15 cellular contexts compared by ENCODE assay signal in genomic region chr11:43737194-43737575, GRCh38. TPM values are rescaled to one million over a fixed set of nuclear protein-coding genes. Genes with fewer than 3 reads are reported as not detected.
A peak's percentile ranks its signal among the peaks of the same experiment; 100 is the strongest.
DNase-seq lines count a peak whose midpoint lies in the region; ATAC-seq and TF ChIP-seq lines count a peak whose summit lies in the region.
"Had no signal": no experiment of that assay in that cellular context is flagged by ENCODE, and none has a peak within 500 bp of the region (broad histone marks: within the 10 kb centered on the region; RNA-seq: fewer than 3 reads in every experiment).

No MANE protein-coding gene starts in this region.

- H3K27ac ChIP-seq in DOHH2 (ENCODE audit: low read depth, low read length) (0 out of 2 replicates have a peak overlapping the region, but pooled peaks have one; percentile 3), right atrium auricular region (peak overlapping the region; percentile 70 to 83), psoas muscle (peak overlapping the region; percentile 63), adrenal gland (peak overlapping the region in 2 of 5 donors; percentile 20 to 37)
- H3K27ac ChIP-seq: upper lobe of left lung had no signal

- H3K27me3 ChIP-seq in DOHH2 (ENCODE audit: control insufficient read depth, low read length) (no peaks in the 10 kb centered on the region), right atrium auricular region (no peaks in the 10 kb centered on the region), psoas muscle (ENCODE audit: insufficient read depth in 3 of 3, low read length in 2 of 3) (no peaks in the 10 kb centered on the region), adrenal gland (no peaks in the 10 kb centered on the region)
- H3K27me3 ChIP-seq: left lung, upper lobe of left lung had no signal

- no peak for TF ChIP-seq POLR2A in adrenal gland (IDR thresholded peaks at IDR 0.05)

- peak overlapping the region; percentile 9; the same call in 1 of the 2 replicates for H3K4me3 ChIP-seq in DOHH2 (ENCODE audit: low read length)
- H3K4me3 ChIP-seq in right atrium auricular region = no peak overlapping the region
- peak overlapping the region; percentile 36 for H3K4me3 ChIP-seq in psoas muscle
- H3K4me3 ChIP-seq in adrenal gland = peak overlapping the region in 1 of 4 donors; percentile 16
- H3K4me3 ChIP-seq: left lung, upper lobe of left lung had no signal

- peaks cover 94% of the 10 kb centered on the region for H3K79me2 ChIP-seq in DOHH2 (ENCODE audit: control insufficient read depth, low read length)

- H3K4me1 ChIP-seq in DOHH2 (ENCODE audit: control insufficient read depth, low read length) (peaks cover 39% of the 10 kb centered on the region), right atrium auricular region (peaks cover 0 to 44% of the 10 kb centered on the region in 2 donors), psoas muscle (peaks cover 32% of the 10 kb centered on the region), adrenal gland (replicated peaks in 1 of 2) (peaks cover 32 to 44% of the 10 kb centered on the region in 2 donors)

- H3K36me3 ChIP-seq in DOHH2 (ENCODE audit: control insufficient read depth, low read length) = peaks cover 54% of the 10 kb centered on the region
- H3K36me3 ChIP-seq in right atrium auricular region = peaks cover 8% of the 10 kb centered on the region
- no peaks in the 10 kb centered on the region for H3K36me3 ChIP-seq in psoas muscle (ENCODE audit: insufficient read depth in 1 of 2, low read depth in 1 of 2)
- no peaks in the 10 kb centered on the region for H3K36me3 ChIP-seq in adrenal gland (replicated peaks in 1 of 2)

- DNase-seq in right atrium auricular region (ENCODE audit: low spot score) (no peak), psoas muscle (no peak), pons (ENCODE audit: low spot score) (no peak), NOMO-1 (lab: John Stamatoyannopoulos, UW; ENCODE audit: unreplicated experiment in 2 of 2) (no peak), adrenal gland (no peak)
- DNase-seq: activated B cell treated with CpG ODN at 0.5 μM for 24 hours, cerebellar nuclear complex, DMS79, left lung, NCI-H1048, SW 1271 had no signal

- ATAC-seq in SK-N-SH treated with all-trans-retinoic acid at 6 μM for 48 hours (peak; percentile 25; the same call in 1 of the 3 replicates), psoas muscle (peak in 2 of 4 donors; percentile 12 to 46), HG02642 (IDR thresholded peaks at IDR 0.05; ENCODE audit: poor library complexity, unreplicated experiment) (no peak)

- TF ChIP-seq CTCF in DOHH2 (IDR thresholded peaks at IDR 0.05; ENCODE audit: low read depth, low read length, poor library complexity, severe bottlenecking) = no peak
- no peak for TF ChIP-seq CTCF in right atrium auricular region (IDR thresholded peaks at IDR 0.05)
- no peak for TF ChIP-seq CTCF in psoas muscle (IDR thresholded peaks at IDR 0.05)
- TF ChIP-seq CTCF in adrenal gland (IDR thresholded peaks at IDR 0.05) = no peak

- H3K9me2 ChIP-seq in DOHH2 (replicated peaks; ENCODE audit: control insufficient read depth, low read length) = no peaks in the 10 kb centered on the region

- intact Hi-C loops in psoas muscle (cut with DNase I) = no loop called here
- intact Hi-C loops in adrenal gland (cut with DNase I) = no loop called here

- H3K9me3 ChIP-seq in DOHH2 (ENCODE audit: control insufficient read depth, insufficient read depth, low read length) (peaks cover 5% of the 10 kb centered on the region; the same call in 1 of the 2 replicates), right atrium auricular region (no peaks in the 10 kb centered on the region), psoas muscle (no peaks in the 10 kb centered on the region), adrenal gland (replicated peaks in 1 of 3) (no peaks in the 10 kb centered on the region)
- H3K9me3 ChIP-seq: left lung, upper lobe of left lung had no signal

- H3K4me2 ChIP-seq in DOHH2 (ENCODE audit: low read length) = peak overlapping the region; percentile 24

- H4K20me1 ChIP-seq in DOHH2 (ENCODE audit: control insufficient read depth, insufficient read depth, low read depth, low read length) = peaks cover 7% of the 10 kb centered on the region; the same call in 1 of the 2 replicates

- no peaks in the 10 kb centered on the region for H3F3A ChIP-seq in DOHH2 (ENCODE audit: control insufficient read depth, insufficient read depth)

TF ChIP-seq in SK-N-SH treated with all-trans-retinoic acid at 6 μM for 48 hours, 23 proteins besides CTCF, POLR2A, EP300 and RAD21:
- TF ChIP-seq BACH2 (CRISPR knock-in tag; IDR thresholded peaks at IDR 0.05; ENCODE audit: borderline replicate concordance) = no peak
- TF ChIP-seq, protein P1, sequence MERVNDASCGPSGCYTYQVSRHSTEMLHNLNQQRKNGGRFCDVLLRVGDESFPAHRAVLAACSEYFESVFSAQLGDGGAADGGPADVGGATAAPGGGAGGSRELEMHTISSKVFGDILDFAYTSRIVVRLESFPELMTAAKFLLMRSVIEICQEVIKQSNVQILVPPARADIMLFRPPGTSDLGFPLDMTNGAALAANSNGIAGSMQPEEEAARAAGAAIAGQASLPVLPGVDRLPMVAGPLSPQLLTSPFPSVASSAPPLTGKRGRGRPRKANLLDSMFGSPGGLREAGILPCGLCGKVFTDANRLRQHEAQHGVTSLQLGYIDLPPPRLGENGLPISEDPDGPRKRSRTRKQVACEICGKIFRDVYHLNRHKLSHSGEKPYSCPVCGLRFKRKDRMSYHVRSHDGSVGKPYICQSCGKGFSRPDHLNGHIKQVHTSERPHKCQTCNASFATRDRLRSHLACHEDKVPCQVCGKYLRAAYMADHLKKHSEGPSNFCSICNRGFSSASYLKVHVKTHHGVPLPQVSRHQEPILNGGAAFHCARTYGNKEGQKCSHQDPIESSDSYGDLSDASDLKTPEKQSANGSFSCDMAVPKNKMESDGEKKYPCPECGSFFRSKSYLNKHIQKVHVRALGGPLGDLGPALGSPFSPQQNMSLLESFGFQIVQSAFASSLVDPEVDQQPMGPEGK (CRISPR knock-in tag; IDR thresholded peaks at IDR 0.05; ENCODE audit: borderline replicate concordance) = no peak
- no peak for TF ChIP-seq SNAI2 (CRISPR knock-in tag; IDR thresholded peaks at IDR 0.05)
- TF ChIP-seq POU6F1 (CRISPR knock-in tag; IDR thresholded peaks at IDR 0.05; ENCODE audit: borderline replicate concordance, low read depth) = no peak
- no peak for TF ChIP-seq ZFP30 (CRISPR knock-in tag; IDR thresholded peaks at IDR 0.05)
- TF ChIP-seq ZFP3 (CRISPR knock-in tag; IDR thresholded peaks at IDR 0.05) = no peak

RNA-seq across cellular contexts. Expression of gene HSD17B12, which starts 56.6 kb away (rescaled TPM):
- total RNA-seq in right atrium auricular region = 100 to 1,000 TPM in 1 of 2 donors, 10 to 100 TPM in 1; 61.4 to 108 TPM
- 10 to 100 TPM; 44.9 to 82.0 (median 62.5) TPM for total RNA-seq in psoas muscle
- 10 to 100 TPM; 29.2 to 45.0 (median 29.5) TPM for polyA plus RNA-seq in psoas muscle
- total RNA-seq in adrenal gland = 100 to 1,000 TPM in 3 of 8 donors, 10 to 100 TPM in 5; 48.3 to 162 (median 94.6) TPM
- polyA plus RNA-seq in adrenal gland = 100 to 1,000 TPM in 1 of 3 donors, 10 to 100 TPM in 2; 37.1 to 342 (median 44.5) TPM

Comparison
In these comparisons a context has a peak if more than half of its experiments do, and no peak if none do; other contexts are left out.
1. H3K4me3 ChIP-seq: peak in DOHH2 (single experiment) and psoas muscle (single experiment); none in right atrium auricular region (0 of 2).